35 cellular contexts compared by ENCODE assay signal in genomic region chr7:10688544-10688943, GRCh38.
"Had no signal": no experiment of that assay in that cellular context is flagged by ENCODE, and none has a peak within 500 bp of the region (broad histone marks: within the 10 kb centered on the region; RNA-seq: fewer than 3 reads in every experiment).

No MANE protein-coding gene starts in this region.

- H3K9me3 ChIP-seq: MG63 had no signal

- H3K9ac ChIP-seq: KMS-11 had no signal

- DNase-seq: Karpas-422, Kasumi-1, MG63, MM.1S, MV-4-11, NCI-H1048, NCI-H1092, NCI-H1092 treated with DMSO at 0.1 percent for 48 hours, NCI-H1105, NCI-H1105 treated with DMSO at 0.1 percent for 48 hours, NCI-H1417, NCI-H1417 treated with DMSO at 0.1 percent for 48 hours, NCI-H1436, NCI-H1436 treated with DMSO at 0.1 percent for 48 hours, NCI-H146, NCI-H1694, NCI-H1694 treated with DMSO at 0.1 percent for 48 hours, NCI-H187, NCI-H187 treated with DMSO at 0.1 percent for 48 hours, NCI-H1930, NCI-H2029, NCI-H2029 treated with DMSO at 0.1 percent for 48 hours, NCI-H2081, NCI-H2081 treated with DMSO at 0.1 percent for 48 hours, NCI-H2107, NCI-H2171, NCI-H2171 treated with DMSO at 0.1 percent for 48 hours, NCI-H2227 treated with DMSO at 0.1 percent for 48 hours, NCI-H226, NCI-H345, NCI-H446, NCI-H446 treated with DMSO at 0.1 percent for 48 hours, NCI-H510A, NCI-H510A treated with DMSO at 0.1 percent for 48 hours had no signal

- H3K4me2 ChIP-seq: KMS-11 had no signal

- H3K4me3 ChIP-seq: MG63 had no signal

- H3K27ac ChIP-seq: KMS-11 had no signal

- H3K27me3 ChIP-seq: MG63 had no signal

- H3K36me3 ChIP-seq: MG63 had no signal
